8 cellular contexts compared by ENCODE assay signal in genomic region chr1:200302192-200302892, GRCh38.
DNase-seq lines count a peak whose midpoint lies in the region; ATAC-seq and TF ChIP-seq lines count a peak whose summit lies in the region.

No MANE protein-coding gene starts in this region.

- 0 to 1% (median 1%) methylated on average over 35 to 36 of the region's 36 CpGs for WGBS in psoas muscle, 3 donors
- WGBS in aorta, 2 donors, result 0 to 1% methylated on average over 36 of the region's 36 CpGs

- peaks cover 18% of the 10 kb centered on the region for H3K4me1 Mint-ChIP-seq in activated naive CD8-positive, alpha-beta T cell (ENCODE audit: low read depth)

- no peak overlapping the region for H3K27ac ChIP-seq in psoas muscle
- no peak overlapping the region for H3K27ac ChIP-seq in aorta (ENCODE audit: low read depth in 1 of 2, low read length in 2 of 2)

- H3K9me3 ChIP-seq in psoas muscle (no peaks in the 10 kb centered on the region), aorta (ENCODE audit: control insufficient read depth, low read length) (no peaks in the 10 kb centered on the region)

- intact Hi-C loops in left cardiac atrium (cut with DNase I) (loop anchor here in 1 of 2 donors (10.0 kb wide), 1 partner anchor 348 kb away; no protein-coding TSS in a partner anchor), psoas muscle (cut with DNase I) (loop anchor here (10.0 kb wide), 2 partner anchors 168 to 182 kb away; no protein-coding TSS in a partner anchor), aorta (cut with DNase I) (no loop called here)

- H3K36me3 ChIP-seq in psoas muscle (ENCODE audit: insufficient read depth in 1 of 2, low read depth in 1 of 2) (no peaks in the 10 kb centered on the region), aorta (ENCODE audit: control insufficient read depth in 1 of 2, insufficient read depth in 2 of 2, low read length in 1 of 2) (no peaks in the 10 kb centered on the region)

- H3K4me1 ChIP-seq in psoas muscle (no peaks in the 10 kb centered on the region), aorta (ENCODE audit: control insufficient read depth in 1 of 2, insufficient read depth in 2 of 2, low read length in 2 of 2) (no peaks in the 10 kb centered on the region)

- ATAC-seq in GM18870 (IDR thresholded peaks at IDR 0.05; ENCODE audit: unreplicated experiment) (peak; percentile 65), HG03135 (IDR thresholded peaks at IDR 0.05; ENCODE audit: unreplicated experiment) (peak; percentile 58), left cardiac atrium (peak; percentile 70 to 73), psoas muscle (peak in 3 of 4 donors; percentile 8 to 41 (median 26)), aorta (ENCODE audit: low FRiP score) (peak; percentile 34)

- H3K27me3 Mint-ChIP-seq in activated naive CD8-positive, alpha-beta T cell, result peaks cover 1% of the 10 kb centered on the region

- H3K9me3 Mint-ChIP-seq in activated naive CD8-positive, alpha-beta T cell (ENCODE audit: low read depth), result no peaks in the 10 kb centered on the region

- no peak for TF ChIP-seq CTCF in psoas muscle (IDR thresholded peaks at IDR 0.05)

- H3K27ac Mint-ChIP-seq in activated naive CD8-positive, alpha-beta T cell, result no peak overlapping the region

- H3K4me3 ChIP-seq in psoas muscle, result peak overlapping the region; percentile 75
- peak overlapping the region; percentile 78 to 79 for H3K4me3 ChIP-seq in aorta (ENCODE audit: low read length in 2 of 2)

- H3K27me3 ChIP-seq in psoas muscle (ENCODE audit: insufficient read depth in 3 of 3, low read length in 2 of 3) (peaks cover 0 to 18% (median 2%) of the 10 kb centered on the region in 3 donors), aorta (ENCODE audit: control insufficient read depth in 1 of 2, insufficient read depth in 2 of 2, low read length in 1 of 2) (no peaks in the 10 kb centered on the region)

- peak overlapping the region; percentile 91 for H3K4me3 Mint-ChIP-seq in activated naive CD8-positive, alpha-beta T cell

- DNase-seq in AG08395 (ENCODE audit: low spot score), result peak; percentile 31
- peak; percentile 5 for DNase-seq in SK-N-DZ (ENCODE audit: low spot score)
- DNase-seq in left cardiac atrium, result peak; percentile 27
- DNase-seq in psoas muscle, result no peak
- no peak for DNase-seq in aorta

- H3K36me3 Mint-ChIP-seq in activated naive CD8-positive, alpha-beta T cell, result no peaks in the 10 kb centered on the region

Comparison
In these comparisons a context has a peak if more than half of its experiments do, and no peak if none do; other contexts are left out.
1. DNase-seq: peak in AG08395 (single experiment), SK-N-DZ (single experiment) and left cardiac atrium (single experiment); none in psoas muscle (0 of 2) and aorta (0 of 2).
2. intact Hi-C loops: an anchor here in psoas muscle (10.0 kb wide); none called in aorta.
3. Peak in every context shown above with its lines, with median percentiles within 50 percentile points of each other: ATAC-seq.